In genomic region chr7:92670204-92670851, GRCh38 we compare ENCODE assay signal across 1 cellular context.
TF ChIP-seq lines count a peak whose summit lies in the region.

No MANE protein-coding gene starts in this region.

TF ChIP-seq in IMR-90, 13 proteins besides CTCF, POLR2A, EP300 and RAD21:
- TF ChIP-seq RCOR1 (IDR thresholded peaks at IDR 0.05; ENCODE audit: insufficient replicate concordance, low read length) (no peak), BHLHE40 (IDR thresholded peaks at IDR 0.05; ENCODE audit: low read depth, low read length) (no peak)
TF ChIP-seq in IMR-90: peak in this region for 0.
